In the genomic region with DNA sequence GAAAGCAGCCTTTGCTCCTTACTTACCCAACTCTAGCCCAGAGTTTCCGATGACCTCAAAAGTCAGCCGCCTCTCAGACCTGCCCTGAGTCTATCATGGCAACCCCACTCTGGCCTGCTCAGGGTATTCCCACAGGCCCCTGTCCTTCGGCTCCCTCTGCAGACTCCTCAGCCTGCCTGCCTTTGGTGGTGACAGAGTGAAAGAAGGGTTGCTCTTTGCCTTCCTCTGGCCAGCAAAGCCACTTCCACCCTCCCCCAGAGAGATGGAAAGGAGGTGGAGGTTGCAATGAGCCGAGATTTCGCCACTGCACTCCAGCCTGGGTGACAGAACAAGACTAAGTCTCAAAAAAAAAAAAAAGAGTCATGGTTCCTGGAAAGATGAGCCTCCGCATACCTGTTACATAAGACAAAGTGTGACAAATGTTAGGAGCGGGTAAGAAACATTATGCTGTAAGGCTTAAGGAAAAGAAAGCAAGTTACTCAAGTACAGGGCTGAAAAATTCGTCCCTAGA, we compare ENCODE assay signal across 9 cellular contexts. TPM values are rescaled to one million over a fixed set of nuclear protein-coding genes. Genes with fewer than 3 reads are reported as not detected.
DNase-seq lines count a peak whose midpoint lies in the region; ATAC-seq and TF ChIP-seq lines count a peak whose summit lies in the region.
"Had no signal": no experiment of that assay in that cellular context is flagged by ENCODE, and none has a peak within 500 bp of the region (broad histone marks: within the 10 kb centered on the region; RNA-seq: fewer than 3 reads in every experiment).

No MANE protein-coding gene starts in this region.

- H3K27ac Mint-ChIP-seq in activated CD4-positive, alpha-beta T cell treated with anti-CD3 and anti-CD28 coated beads, Interleukin-2, amount 10 ng/mL, durations not matched to agents 24 days and 14 days: peak overlapping the region; percentile 75

- no peaks in the 10 kb centered on the region for H3K9me3 ChIP-seq in MG63

- H3K36me3 Mint-ChIP-seq in activated CD4-positive, alpha-beta T cell treated with anti-CD3 and anti-CD28 coated beads, Interleukin-2, amount 10 ng/mL, durations not matched to agents 24 days and 14 days (ENCODE audit: low read depth): no peaks in the 10 kb centered on the region

- intact Hi-C loops in activated CD4-positive, alpha-beta T cell treated with anti-CD3 and anti-CD28 coated beads, Interleukin-2, amount 10 ng/mL, durations not matched to agents 24 days and 14 days (cut with micrococcal nuclease): loop anchor here (1.0 kb wide), 1 partner anchor 9 kb away; no protein-coding TSS in a partner anchor

- H3K27me3 ChIP-seq in brain microvascular endothelial cell (replicated peaks) (no peaks in the 10 kb centered on the region), MG63 (no peaks in the 10 kb centered on the region)

- in situ Hi-C loops in brain microvascular endothelial cell (cut with HindIII; ENCODE audit: low pct_ligation_motif_present, low sequenced_read_pairs): no loop called here

- H3K4me1 Mint-ChIP-seq in activated CD4-positive, alpha-beta T cell treated with anti-CD3 and anti-CD28 coated beads, Interleukin-2, amount 10 ng/mL, durations not matched to agents 24 days and 14 days: peaks cover 45% of the 10 kb centered on the region

- H3K4me3 ChIP-seq in brain microvascular endothelial cell (ENCODE audit: low read depth, low read length) (no peak overlapping the region), MG63 (no peak overlapping the region)

- no peaks in the 10 kb centered on the region for H3K27me3 Mint-ChIP-seq in activated CD4-positive, alpha-beta T cell treated with anti-CD3 and anti-CD28 coated beads, Interleukin-2, amount 10 ng/mL, durations not matched to agents 24 days and 14 days

- DNase-seq in activated CD4-positive, alpha-beta T cell treated with anti-CD3 and anti-CD28 coated beads, Interleukin-2, amount 10 ng/mL, durations not matched to agents 24 days and 14 days: peak; percentile 78
- DNase-seq in activated CD4-positive, alpha-beta T cell treated with anti-CD3 and anti-CD28 coated beads for 1 hour: no peak
- DNase-seq in NOMO-1 treated with DMSO at 0.1 percent for 48 hours (lab: John Stamatoyannopoulos, UW; ENCODE audit: unreplicated experiment) (peak; percentile 87), brain microvascular endothelial cell (no peak), putamen (ENCODE audit: low spot score) (peak; percentile 43), MG63 (no peak)
- DNase-seq: activated CD4-positive, CD25-positive, alpha-beta regulatory T cell had no signal

- peak overlapping the region; percentile 41 for H3K4me3 Mint-ChIP-seq in activated CD4-positive, alpha-beta T cell treated with anti-CD3 and anti-CD28 coated beads, Interleukin-2, amount 10 ng/mL, durations not matched to agents 24 days and 14 days

- H3K27ac ChIP-seq in brain microvascular endothelial cell: no peak overlapping the region

- no peaks in the 10 kb centered on the region for H3K36me3 ChIP-seq in brain microvascular endothelial cell (replicated peaks)
- no peaks in the 10 kb centered on the region for H3K36me3 ChIP-seq in MG63

- no peak for ATAC-seq in HG02588 (IDR thresholded peaks at IDR 0.05; ENCODE audit: unreplicated experiment)
- ATAC-seq in HG02840 (IDR thresholded peaks at IDR 0.05; ENCODE audit: low FRiP score, unreplicated experiment): no peak

- TF ChIP-seq CTCF in brain microvascular endothelial cell (IDR thresholded peaks at IDR 0.05; ENCODE audit: low read depth, low read length, missing control alignments): peak; percentile 37

- H3K9me3 Mint-ChIP-seq in activated CD4-positive, alpha-beta T cell treated with anti-CD3 and anti-CD28 coated beads, Interleukin-2, amount 10 ng/mL, durations not matched to agents 24 days and 14 days: no peaks in the 10 kb centered on the region

RNA-seq across cellular contexts. Expression of gene SMIM33, which starts 2.3 kb away (rescaled TPM):
- total RNA-seq in activated CD4-positive, alpha-beta T cell treated with anti-CD3 and anti-CD28 coated beads, Interleukin-2, amount 10 ng/mL, durations not matched to agents 24 days and 14 days: 0.37 and 0.38 TPM in 2 replicates
- not detected in 2 replicates for total RNA-seq in MG63 (2014; rRNA removed; shearing (Covaris generic); ENCODE audit: low replicate concordance)

RNA-seq across cellular contexts. Expression of gene ECSCR, which starts 5.9 kb away (rescaled TPM):
- total RNA-seq in activated CD4-positive, alpha-beta T cell treated with anti-CD3 and anti-CD28 coated beads, Interleukin-2, amount 10 ng/mL, durations not matched to agents 24 days and 14 days: 1.6 and 1.7 TPM in 2 replicates
- total RNA-seq in MG63 (2014; rRNA removed; shearing (Covaris generic); ENCODE audit: low replicate concordance): 0.63 and 0.74 TPM in 2 replicates

RNA-seq across cellular contexts. Expression of gene STING1, which starts 14.1 kb away (rescaled TPM):
- total RNA-seq in activated CD4-positive, alpha-beta T cell treated with anti-CD3 and anti-CD28 coated beads, Interleukin-2, amount 10 ng/mL, durations not matched to agents 24 days and 14 days: 198 and 201 TPM in 2 replicates
- 45.6 and 54.5 TPM in 2 replicates for total RNA-seq in MG63 (2014; rRNA removed; shearing (Covaris generic); ENCODE audit: low replicate concordance)

RNA-seq across cellular contexts. Expression of gene DNAJC18, which starts 29.2 kb away (rescaled TPM):
- 34.2 and 38.6 TPM in 2 replicates for total RNA-seq in activated CD4-positive, alpha-beta T cell treated with anti-CD3 and anti-CD28 coated beads, Interleukin-2, amount 10 ng/mL, durations not matched to agents 24 days and 14 days
- total RNA-seq in MG63 (2014; rRNA removed; shearing (Covaris generic); ENCODE audit: low replicate concordance): not detected in 2 replicates

Comparison
In these comparisons a context has a peak if more than half of its experiments do, and no peak if none do; other contexts are left out.
1. DNase-seq: peak in activated CD4-positive, alpha-beta T cell treated with anti-CD3 and anti-CD28 coated beads, Interleukin-2, amount 10 ng/mL, durations not matched to agents 24 days and 14 days (single experiment), NOMO-1 treated with DMSO at 0.1 percent for 48 hours (single experiment) and putamen (single experiment); none in activated CD4-positive, alpha-beta T cell treated with anti-CD3 and anti-CD28 coated beads for 1 hour (single experiment), brain microvascular endothelial cell (single experiment) and MG63 (single experiment).